8 cellular contexts compared by ENCODE assay signal in the genomic region with DNA sequence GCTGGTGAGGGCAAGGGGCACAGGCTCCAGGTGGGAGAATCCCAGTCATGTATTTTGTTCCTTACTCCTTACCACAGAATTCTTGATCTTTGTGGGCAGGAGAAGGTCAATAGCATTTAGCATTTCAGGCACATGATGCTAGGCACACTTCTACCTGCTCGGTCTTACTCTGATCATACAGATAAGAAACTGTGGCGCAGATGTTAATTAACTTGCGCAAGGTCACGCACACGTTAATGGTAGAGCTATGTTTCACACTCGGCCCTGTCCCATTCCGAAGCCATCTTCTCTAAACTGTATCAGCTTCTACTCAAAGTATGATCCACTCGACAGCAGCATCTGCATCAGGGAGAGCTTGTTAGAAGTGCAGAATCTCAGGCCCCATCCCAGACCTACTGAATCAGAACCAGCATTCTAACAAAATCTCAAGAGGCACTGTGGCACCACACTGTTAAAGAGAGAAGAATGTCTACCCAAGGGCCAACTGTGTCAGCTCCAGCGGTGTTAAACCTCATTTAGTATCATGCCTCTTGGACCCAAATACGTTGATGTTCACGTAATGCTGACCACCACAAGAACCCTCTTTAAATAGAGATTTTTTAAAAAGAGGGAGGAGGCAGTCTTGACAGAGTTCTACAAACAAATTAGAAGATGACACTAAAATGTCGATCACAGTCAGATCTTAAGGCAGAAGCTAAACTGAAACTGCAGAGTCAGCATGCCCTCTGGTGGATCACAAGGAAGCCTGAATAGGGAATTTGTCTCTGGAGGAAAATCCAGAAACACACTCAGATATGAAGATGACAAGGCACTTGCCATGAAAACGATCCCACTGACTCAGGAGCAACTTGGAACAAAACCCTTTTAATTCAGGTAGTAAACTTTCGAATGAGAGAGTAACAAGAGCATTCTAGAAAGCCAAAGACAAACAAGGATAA. TPM values are rescaled to one million over a fixed set of nuclear protein-coding genes. Genes with fewer than 3 reads are reported as not detected.
DNase-seq lines count a peak whose midpoint lies in the region; ATAC-seq, FAIRE-seq and TF ChIP-seq lines count a peak whose summit lies in the region.

No MANE protein-coding gene starts in this region.

- H3K4me3 Mint-ChIP-seq in neural progenitor cell = no peak overlapping the region

- no peak overlapping the region for H3K9ac ChIP-seq in neural progenitor cell

- no peaks in the 10 kb centered on the region for H3K27me3 Mint-ChIP-seq in neural progenitor cell (ENCODE audit: insufficient read depth, low read depth)

- no peaks in the 10 kb centered on the region for H3K79me2 ChIP-seq in neural progenitor cell (ENCODE audit: low read depth)

- no peak for TF ChIP-seq EP300 in ovary (IDR thresholded peaks at IDR 0.05)

- no peaks in the 10 kb centered on the region for H3K9me3 Mint-ChIP-seq in neural progenitor cell

- H3K36me3 ChIP-seq in neural progenitor cell = no peaks in the 10 kb centered on the region
- H3K36me3 ChIP-seq in ovary = no peaks in the 10 kb centered on the region

- no peak overlapping the region for H3K4me2 ChIP-seq in neural progenitor cell

- H3K27me3 ChIP-seq in neural progenitor cell (peaks cover 13% of the 10 kb centered on the region), ovary (no peaks in the 10 kb centered on the region)

- intact Hi-C loops in ovary (cut with DNase I) = no loop called here

- TF ChIP-seq POLR2A in ovary (IDR thresholded peaks at IDR 0.05) (no peak), GM12892 (IDR thresholded peaks at IDR 0.05; ENCODE audit: low read depth, low read length) (no peak)

- no peaks in the 10 kb centered on the region for H3F3A ChIP-seq in neural progenitor cell (ENCODE audit: low read depth)

- no peaks in the 10 kb centered on the region for H3K4me1 Mint-ChIP-seq in neural progenitor cell

- H4K20me1 ChIP-seq in neural progenitor cell (ENCODE audit: low read depth) = no peaks in the 10 kb centered on the region

- H3K27ac ChIP-seq in neural progenitor cell (no peak overlapping the region), ovary (no peak overlapping the region)

- DNase-seq in DMS114 treated with DMSO at 0.1 percent for 48 hours (lab: John Stamatoyannopoulos, UW; ENCODE audit: unreplicated experiment) (peak; percentile 55), NCI-H2227 (lab: John Stamatoyannopoulos, UW; ENCODE audit: unreplicated experiment) (peak; percentile 47), fibroblast of gingiva (ENCODE audit: low read depth) (peak; percentile 69), neural progenitor cell (ENCODE audit: low spot score) (peak; percentile 67), ovary (no peak), NCI-H526 treated with DMSO at 0.1 percent for 48 hours (lab: John Stamatoyannopoulos, UW) (no peak), GM12892 (ENCODE audit: insufficient read length) (no peak)

- no peak overlapping the region for H3K4me3 ChIP-seq in neural progenitor cell
- H3K4me3 ChIP-seq in ovary = no peak overlapping the region

- ATAC-seq in HG03565 (IDR thresholded peaks at IDR 0.05; ENCODE audit: unreplicated experiment) = no peak

- no peaks in the 10 kb centered on the region for H3K9me3 ChIP-seq in neural progenitor cell (ENCODE audit: low read depth)
- H3K9me3 ChIP-seq in ovary = no peaks in the 10 kb centered on the region

- 71 to 74% (median 73%) methylated on average over 14 of the region's 14 CpGs for WGBS in ovary, 3 donors

- peak; percentile 76 for TF ChIP-seq CTCF in neural progenitor cell (IDR thresholded peaks at IDR 0.05)
- peak in 1 of 3 donors; percentile 33 for TF ChIP-seq CTCF in ovary (IDR thresholded peaks at IDR 0.05)

- H3K36me3 Mint-ChIP-seq in neural progenitor cell = no peaks in the 10 kb centered on the region

- H3K4me1 ChIP-seq in neural progenitor cell = no peaks in the 10 kb centered on the region
- H3K4me1 ChIP-seq in ovary (ENCODE audit: insufficient read depth) = no peaks in the 10 kb centered on the region

- H2AFZ ChIP-seq in neural progenitor cell (replicated peaks) = no peak overlapping the region

- no peak overlapping the region for H3K27ac Mint-ChIP-seq in neural progenitor cell

- no peak for FAIRE-seq in GM12892 (lab: Jason Lieb, UNC)

RNA-seq across cellular contexts. Expression of gene STXBP6, which starts 7.3 kb away (rescaled TPM):
- total RNA-seq in neural progenitor cell (ENCODE audit: low replicate concordance) = 5.9 and 11.0 TPM in 2 replicates
- 1 to 10 TPM; 1.0 to 9.3 (median 6.4) TPM for total RNA-seq in ovary
- 1 to 10 TPM; 2.2 to 3.6 TPM for polyA plus RNA-seq in ovary
- not detected for polyA plus RNA-seq in GM12892 (2012; ENCODE audit: missing spikeins)

Comparison
In these comparisons a context has a peak if more than half of its experiments do, and no peak if none do; other contexts are left out.
1. DNase-seq: peak in DMS114 treated with DMSO at 0.1 percent for 48 hours (single experiment), NCI-H2227 (single experiment), fibroblast of gingiva (single experiment) and neural progenitor cell (single experiment); none in ovary (0 of 5), NCI-H526 treated with DMSO at 0.1 percent for 48 hours (single experiment) and GM12892 (single experiment).